Comparison of ENCODE assay signal across 1 cellular context in genomic region chr19:2237051-2237868, GRCh38.
TF ChIP-seq lines count a peak whose summit lies in the region.

No MANE protein-coding gene starts in this region.

TF ChIP-seq in endothelial cell of umbilical vein, 7 proteins besides CTCF, POLR2A, EP300 and RAD21:
- TF ChIP-seq POLR2AphosphoS5 (IDR thresholded peaks at IDR 0.05; ENCODE audit: insufficient read depth, low read depth, low read length): no peak
- TF ChIP-seq FOS (IDR thresholded peaks at IDR 0.05; ENCODE audit: borderline replicate concordance, insufficient read depth, low read length): no peak
- TF ChIP-seq MAX (IDR thresholded peaks at IDR 0.05; ENCODE audit: insufficient read depth, insufficient read length): no peak
- TF ChIP-seq JUN (IDR thresholded peaks at IDR 0.05; ENCODE audit: borderline replicate concordance, insufficient read depth, insufficient read length, low read depth): no peak
- TF ChIP-seq MYC (IDR thresholded peaks at IDR 0.05; ENCODE audit: low read depth, low read length): no peak
- no peak for TF ChIP-seq GATA2 (IDR thresholded peaks at IDR 0.05; ENCODE audit: insufficient read depth, insufficient read length, low read depth, low read length)
- no peak for TF ChIP-seq EZH2 (IDR thresholded peaks at IDR 0.05; ENCODE audit: borderline replicate concordance, low read depth, low read length, severe bottlenecking)
